1 cellular context compared by ENCODE assay signal in genomic region chr7:120895253-120895652, GRCh38. TPM values are rescaled to one million over a fixed set of nuclear protein-coding genes. Genes with fewer than 3 reads are reported as not detected.
"Had no signal": no experiment of that assay in that cellular context is flagged by ENCODE, and none has a peak within 500 bp of the region (broad histone marks: within the 10 kb centered on the region; RNA-seq: fewer than 3 reads in every experiment).

No MANE protein-coding gene starts in this region.

RNA-seq across cellular contexts. Expression of gene TSPAN12, which starts 37.3 kb away (rescaled TPM):
- total RNA-seq: G401 had no signal
